Comparison of ENCODE assay signal across 1 cellular context in the genomic region with DNA sequence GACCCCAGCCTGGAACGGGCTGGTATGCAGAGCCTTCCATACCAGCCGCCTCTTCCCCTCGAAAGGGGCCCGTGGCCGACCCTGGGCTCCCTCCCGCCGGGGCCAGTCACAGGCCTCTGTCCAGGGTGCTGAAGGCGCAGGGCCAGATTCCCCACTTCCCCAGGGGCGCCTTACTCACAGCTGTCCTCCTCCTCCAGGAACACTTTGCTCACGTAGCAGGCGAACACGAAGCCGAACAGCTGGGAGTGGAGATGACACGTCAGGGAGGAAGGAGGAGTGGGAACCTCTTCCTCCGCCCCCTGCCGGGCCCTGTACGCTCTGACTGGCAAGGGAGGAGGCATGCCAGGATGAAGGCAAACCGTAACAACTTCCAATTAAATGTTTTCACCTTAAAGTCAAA.
TF ChIP-seq lines count a peak whose summit lies in the region.

No MANE protein-coding gene starts in this region.

TF ChIP-seq in K562, 482 proteins besides CTCF, POLR2A, EP300 and RAD21 (continued from another document and continues in another):
- TF ChIP-seq, protein P1, sequence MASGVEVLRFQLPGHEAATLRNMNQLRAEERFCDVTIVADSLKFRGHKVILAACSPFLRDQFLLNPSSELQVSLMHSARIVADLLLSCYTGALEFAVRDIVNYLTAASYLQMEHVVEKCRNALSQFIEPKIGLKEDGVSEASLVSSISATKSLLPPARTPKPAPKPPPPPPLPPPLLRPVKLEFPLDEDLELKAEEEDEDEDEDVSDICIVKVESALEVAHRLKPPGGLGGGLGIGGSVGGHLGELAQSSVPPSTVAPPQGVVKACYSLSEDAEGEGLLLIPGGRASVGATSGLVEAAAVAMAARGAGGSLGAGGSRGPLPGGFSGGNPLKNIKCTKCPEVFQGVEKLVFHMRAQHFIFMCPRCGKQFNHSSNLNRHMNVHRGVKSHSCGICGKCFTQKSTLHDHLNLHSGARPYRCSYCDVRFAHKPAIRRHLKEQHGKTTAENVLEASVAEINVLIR (CRISPR knock-in tag; IDR thresholded peaks at IDR 0.05) = no peak
- TF ChIP-seq, protein P2, sequence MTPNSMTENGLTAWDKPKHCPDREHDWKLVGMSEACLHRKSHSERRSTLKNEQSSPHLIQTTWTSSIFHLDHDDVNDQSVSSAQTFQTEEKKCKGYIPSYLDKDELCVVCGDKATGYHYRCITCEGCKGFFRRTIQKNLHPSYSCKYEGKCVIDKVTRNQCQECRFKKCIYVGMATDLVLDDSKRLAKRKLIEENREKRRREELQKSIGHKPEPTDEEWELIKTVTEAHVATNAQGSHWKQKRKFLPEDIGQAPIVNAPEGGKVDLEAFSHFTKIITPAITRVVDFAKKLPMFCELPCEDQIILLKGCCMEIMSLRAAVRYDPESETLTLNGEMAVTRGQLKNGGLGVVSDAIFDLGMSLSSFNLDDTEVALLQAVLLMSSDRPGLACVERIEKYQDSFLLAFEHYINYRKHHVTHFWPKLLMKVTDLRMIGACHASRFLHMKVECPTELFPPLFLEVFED (CRISPR knock-in tag; conservative IDR thresholded peaks at IDR 0.05) = no peak
- TF ChIP-seq ZNF445 (CRISPR knock-in tag; IDR thresholded peaks at IDR 0.05; ENCODE audit: low read depth) = no peak
- no peak for TF ChIP-seq ZKSCAN3 (CRISPR knock-in tag; IDR thresholded peaks at IDR 0.05)
- TF ChIP-seq ZNF644 (tag; IDR thresholded peaks at IDR 0.05; ENCODE audit: low read depth) = no peak
- no peak for TF ChIP-seq NFE2 (IDR thresholded peaks at IDR 0.05; ENCODE audit: low read depth)
- TF ChIP-seq, protein P3, sequence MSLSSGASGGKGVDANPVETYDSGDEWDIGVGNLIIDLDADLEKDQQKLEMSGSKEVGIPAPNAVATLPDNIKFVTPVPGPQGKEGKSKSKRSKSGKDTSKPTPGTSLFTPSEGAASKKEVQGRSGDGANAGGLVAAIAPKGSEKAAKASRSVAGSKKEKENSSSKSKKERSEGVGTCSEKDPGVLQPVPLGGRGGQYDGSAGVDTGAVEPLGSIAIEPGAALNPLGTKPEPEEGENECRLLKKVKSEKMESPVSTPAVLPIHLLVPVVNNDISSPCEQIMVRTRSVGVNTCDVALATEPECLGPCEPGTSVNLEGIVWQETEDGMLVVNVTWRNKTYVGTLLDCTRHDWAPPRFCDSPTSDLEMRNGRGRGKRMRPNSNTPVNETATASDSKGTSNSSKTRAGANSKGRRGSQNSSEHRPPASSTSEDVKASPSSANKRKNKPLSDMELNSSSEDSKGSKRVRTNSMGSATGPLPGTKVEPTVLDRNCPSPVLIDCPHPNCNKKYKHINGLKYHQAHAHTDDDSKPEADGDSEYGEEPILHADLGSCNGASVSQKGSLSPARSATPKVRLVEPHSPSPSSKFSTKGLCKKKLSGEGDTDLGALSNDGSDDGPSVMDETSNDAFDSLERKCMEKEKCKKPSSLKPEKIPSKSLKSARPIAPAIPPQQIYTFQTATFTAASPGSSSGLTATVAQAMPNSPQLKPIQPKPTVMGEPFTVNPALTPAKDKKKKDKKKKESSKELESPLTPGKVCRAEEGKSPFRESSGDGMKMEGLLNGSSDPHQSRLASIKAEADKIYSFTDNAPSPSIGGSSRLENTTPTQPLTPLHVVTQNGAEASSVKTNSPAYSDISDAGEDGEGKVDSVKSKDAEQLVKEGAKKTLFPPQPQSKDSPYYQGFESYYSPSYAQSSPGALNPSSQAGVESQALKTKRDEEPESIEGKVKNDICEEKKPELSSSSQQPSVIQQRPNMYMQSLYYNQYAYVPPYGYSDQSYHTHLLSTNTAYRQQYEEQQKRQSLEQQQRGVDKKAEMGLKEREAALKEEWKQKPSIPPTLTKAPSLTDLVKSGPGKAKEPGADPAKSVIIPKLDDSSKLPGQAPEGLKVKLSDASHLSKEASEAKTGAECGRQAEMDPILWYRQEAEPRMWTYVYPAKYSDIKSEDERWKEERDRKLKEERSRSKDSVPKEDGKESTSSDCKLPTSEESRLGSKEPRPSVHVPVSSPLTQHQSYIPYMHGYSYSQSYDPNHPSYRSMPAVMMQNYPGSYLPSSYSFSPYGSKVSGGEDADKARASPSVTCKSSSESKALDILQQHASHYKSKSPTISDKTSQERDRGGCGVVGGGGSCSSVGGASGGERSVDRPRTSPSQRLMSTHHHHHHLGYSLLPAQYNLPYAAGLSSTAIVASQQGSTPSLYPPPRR (CRISPR knock-in tag; IDR thresholded peaks at IDR 0.05; ENCODE audit: borderline replicate concordance) = 0 out of 2 replicates have a peak, but pooled peaks have one; percentile 19
- TF ChIP-seq, protein P4, sequence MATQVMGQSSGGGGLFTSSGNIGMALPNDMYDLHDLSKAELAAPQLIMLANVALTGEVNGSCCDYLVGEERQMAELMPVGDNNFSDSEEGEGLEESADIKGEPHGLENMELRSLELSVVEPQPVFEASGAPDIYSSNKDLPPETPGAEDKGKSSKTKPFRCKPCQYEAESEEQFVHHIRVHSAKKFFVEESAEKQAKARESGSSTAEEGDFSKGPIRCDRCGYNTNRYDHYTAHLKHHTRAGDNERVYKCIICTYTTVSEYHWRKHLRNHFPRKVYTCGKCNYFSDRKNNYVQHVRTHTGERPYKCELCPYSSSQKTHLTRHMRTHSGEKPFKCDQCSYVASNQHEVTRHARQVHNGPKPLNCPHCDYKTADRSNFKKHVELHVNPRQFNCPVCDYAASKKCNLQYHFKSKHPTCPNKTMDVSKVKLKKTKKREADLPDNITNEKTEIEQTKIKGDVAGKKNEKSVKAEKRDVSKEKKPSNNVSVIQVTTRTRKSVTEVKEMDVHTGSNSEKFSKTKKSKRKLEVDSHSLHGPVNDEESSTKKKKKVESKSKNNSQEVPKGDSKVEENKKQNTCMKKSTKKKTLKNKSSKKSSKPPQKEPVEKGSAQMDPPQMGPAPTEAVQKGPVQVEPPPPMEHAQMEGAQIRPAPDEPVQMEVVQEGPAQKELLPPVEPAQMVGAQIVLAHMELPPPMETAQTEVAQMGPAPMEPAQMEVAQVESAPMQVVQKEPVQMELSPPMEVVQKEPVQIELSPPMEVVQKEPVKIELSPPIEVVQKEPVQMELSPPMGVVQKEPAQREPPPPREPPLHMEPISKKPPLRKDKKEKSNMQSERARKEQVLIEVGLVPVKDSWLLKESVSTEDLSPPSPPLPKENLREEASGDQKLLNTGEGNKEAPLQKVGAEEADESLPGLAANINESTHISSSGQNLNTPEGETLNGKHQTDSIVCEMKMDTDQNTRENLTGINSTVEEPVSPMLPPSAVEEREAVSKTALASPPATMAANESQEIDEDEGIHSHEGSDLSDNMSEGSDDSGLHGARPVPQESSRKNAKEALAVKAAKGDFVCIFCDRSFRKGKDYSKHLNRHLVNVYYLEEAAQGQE (CRISPR knock-in tag; IDR thresholded peaks at IDR 0.05; ENCODE audit: low read depth) = peak; percentile 99
- no peak for TF ChIP-seq CBX2 (IDR thresholded peaks at IDR 0.05; ENCODE audit: insufficient read depth, low read length, poor library complexity, severe bottlenecking)
- no peak for TF ChIP-seq RBM15 (IDR thresholded peaks at IDR 0.05; ENCODE audit: insufficient read depth, low read length)
- TF ChIP-seq, protein P5, sequence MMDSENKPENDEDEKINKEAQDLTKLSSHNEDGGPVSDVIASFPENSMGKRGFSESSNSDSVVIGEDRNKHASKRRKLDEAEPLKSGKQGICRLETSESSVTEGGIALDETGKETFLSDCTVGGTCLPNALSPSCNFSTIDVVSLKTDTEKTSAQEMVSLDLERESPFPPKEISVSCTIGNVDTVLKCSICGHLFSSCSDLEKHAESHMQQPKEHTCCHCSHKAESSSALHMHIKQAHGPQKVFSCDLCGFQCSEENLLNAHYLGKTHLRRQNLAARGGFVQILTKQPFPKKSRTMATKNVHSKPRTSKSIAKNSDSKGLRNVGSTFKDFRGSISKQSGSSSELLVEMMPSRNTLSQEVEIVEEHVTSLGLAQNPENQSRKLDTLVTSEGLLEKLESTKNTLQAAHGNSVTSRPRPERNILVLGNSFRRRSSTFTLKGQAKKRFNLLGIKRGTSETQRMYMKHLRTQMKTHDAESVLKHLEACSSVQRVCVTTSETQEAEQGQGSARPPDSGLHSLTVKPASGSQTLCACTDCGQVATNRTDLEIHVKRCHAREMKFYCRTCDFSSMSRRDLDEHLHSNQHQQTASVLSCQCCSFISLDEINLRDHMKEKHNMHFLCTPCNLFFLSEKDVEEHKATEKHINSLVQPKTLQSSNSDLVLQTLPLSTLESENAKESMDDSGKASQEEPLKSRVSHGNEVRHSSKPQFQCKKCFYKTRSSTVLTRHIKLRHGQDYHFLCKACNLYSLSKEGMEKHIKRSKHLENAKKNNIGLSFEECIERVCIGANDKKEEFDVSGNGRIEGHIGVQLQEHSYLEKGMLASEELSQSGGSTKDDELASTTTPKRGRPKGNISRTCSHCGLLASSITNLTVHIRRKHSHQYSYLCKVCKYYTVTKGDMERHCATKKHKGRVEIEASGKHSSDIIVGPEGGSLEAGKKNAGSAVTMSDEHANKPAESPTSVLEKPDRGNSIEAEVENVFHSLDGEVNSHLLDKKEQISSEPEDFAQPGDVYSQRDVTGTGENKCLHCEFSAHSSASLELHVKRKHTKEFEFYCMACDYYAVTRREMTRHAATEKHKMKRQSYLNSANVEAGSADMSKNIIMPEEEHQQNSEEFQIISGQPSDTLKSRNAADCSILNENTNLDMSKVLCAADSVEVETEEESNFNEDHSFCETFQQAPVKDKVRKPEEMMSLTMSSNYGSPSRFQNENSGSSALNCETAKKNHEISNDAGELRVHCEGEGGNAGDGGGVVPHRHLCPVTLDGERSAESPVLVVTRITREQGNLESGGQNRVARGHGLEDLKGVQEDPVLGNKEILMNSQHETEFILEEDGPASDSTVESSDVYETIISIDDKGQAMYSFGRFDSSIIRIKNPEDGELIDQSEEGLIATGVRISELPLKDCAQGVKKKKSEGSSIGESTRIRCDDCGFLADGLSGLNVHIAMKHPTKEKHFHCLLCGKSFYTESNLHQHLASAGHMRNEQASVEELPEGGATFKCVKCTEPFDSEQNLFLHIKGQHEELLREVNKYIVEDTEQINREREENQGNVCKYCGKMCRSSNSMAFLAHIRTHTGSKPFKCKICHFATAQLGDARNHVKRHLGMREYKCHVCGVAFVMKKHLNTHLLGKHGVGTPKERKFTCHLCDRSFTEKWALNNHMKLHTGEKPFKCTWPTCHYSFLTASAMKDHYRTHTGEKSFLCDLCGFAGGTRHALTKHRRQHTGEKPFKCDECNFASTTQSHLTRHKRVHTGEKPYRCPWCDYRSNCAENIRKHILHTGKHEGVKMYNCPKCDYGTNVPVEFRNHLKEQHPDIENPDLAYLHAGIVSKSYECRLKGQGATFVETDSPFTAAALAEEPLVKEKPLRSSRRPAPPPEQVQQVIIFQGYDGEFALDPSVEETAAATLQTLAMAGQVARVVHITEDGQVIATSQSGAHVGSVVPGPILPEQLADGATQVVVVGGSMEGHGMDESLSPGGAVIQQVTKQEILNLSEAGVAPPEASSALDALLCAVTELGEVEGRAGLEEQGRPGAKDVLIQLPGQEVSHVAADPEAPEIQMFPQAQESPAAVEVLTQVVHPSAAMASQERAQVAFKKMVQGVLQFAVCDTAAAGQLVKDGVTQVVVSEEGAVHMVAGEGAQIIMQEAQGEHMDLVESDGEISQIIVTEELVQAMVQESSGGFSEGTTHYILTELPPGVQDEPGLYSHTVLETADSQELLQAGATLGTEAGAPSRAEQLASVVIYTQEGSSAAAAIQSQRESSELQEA (IDR thresholded peaks at IDR 0.05; ENCODE audit: low read depth) = no peak
- no peak for TF ChIP-seq PHB2 (IDR thresholded peaks at IDR 0.05; ENCODE audit: low read depth)
- TF ChIP-seq ZSCAN32 (CRISPR knock-in tag; IDR thresholded peaks at IDR 0.05) = no peak
- no peak for TF ChIP-seq KLF6 (CRISPR knock-in tag; IDR thresholded peaks at IDR 0.05; ENCODE audit: borderline replicate concordance)
- TF ChIP-seq FOXK2 (conservative IDR thresholded peaks at IDR 0.05 in 1 of 2, IDR thresholded peaks at IDR 0.05 in 1 of 2; ENCODE audit: low read depth in 2 of 2) = no peak
- peak; percentile 46; the same call in 1 of the 2 replicates for TF ChIP-seq NCOA6 (IDR thresholded peaks at IDR 0.05)
- TF ChIP-seq SIRT6 (IDR thresholded peaks at IDR 0.05; ENCODE audit: low read depth, low read length) = no peak
- TF ChIP-seq, protein P6, sequence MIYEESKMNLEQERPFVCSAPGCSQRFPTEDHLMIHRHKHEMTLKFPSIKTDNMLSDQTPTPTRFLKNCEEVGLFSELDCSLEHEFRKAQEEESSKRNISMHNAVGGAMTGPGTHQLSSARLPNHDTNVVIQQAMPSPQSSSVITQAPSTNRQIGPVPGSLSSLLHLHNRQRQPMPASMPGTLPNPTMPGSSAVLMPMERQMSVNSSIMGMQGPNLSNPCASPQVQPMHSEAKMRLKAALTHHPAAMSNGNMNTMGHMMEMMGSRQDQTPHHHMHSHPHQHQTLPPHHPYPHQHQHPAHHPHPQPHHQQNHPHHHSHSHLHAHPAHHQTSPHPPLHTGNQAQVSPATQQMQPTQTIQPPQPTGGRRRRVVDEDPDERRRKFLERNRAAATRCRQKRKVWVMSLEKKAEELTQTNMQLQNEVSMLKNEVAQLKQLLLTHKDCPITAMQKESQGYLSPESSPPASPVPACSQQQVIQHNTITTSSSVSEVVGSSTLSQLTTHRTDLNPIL (CRISPR knock-in tag; IDR thresholded peaks at IDR 0.05) = no peak
- TF ChIP-seq SRF (CRISPR knock-in tag; IDR thresholded peaks at IDR 0.05) = peak in 1 of 2 experiments; percentile 86; a peak in 2 of 4 replicates
- TF ChIP-seq HDAC1 (IDR thresholded peaks at IDR 0.05) = peak in 1 of 2 experiments; percentile 66; a peak in 2 of 4 replicates
- TF ChIP-seq SIX5 (IDR thresholded peaks at IDR 0.05; ENCODE audit: borderline replicate concordance in 1 of 2, insufficient read depth in 1 of 2, low read depth in 1 of 2, low read length in 2 of 2) = no peak
- no peak for TF ChIP-seq PTRF (tag; IDR thresholded peaks at IDR 0.05)
- TF ChIP-seq, protein P7, sequence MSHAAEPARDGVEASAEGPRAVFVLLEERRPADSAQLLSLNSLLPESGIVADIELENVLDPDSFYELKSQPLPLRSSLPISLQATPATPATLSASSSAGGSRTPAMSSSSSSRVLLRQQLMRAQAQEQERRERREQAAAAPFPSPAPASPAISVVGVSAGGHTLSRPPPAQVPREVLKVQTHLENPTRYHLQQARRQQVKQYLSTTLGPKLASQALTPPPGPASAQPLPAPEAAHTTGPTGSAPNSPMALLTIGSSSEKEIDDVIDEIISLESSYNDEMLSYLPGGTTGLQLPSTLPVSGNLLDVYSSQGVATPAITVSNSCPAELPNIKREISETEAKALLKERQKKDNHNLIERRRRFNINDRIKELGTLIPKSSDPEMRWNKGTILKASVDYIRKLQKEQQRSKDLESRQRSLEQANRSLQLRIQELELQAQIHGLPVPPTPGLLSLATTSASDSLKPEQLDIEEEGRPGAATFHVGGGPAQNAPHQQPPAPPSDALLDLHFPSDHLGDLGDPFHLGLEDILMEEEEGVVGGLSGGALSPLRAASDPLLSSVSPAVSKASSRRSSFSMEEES (CRISPR knock-in tag; IDR thresholded peaks at IDR 0.05) = no peak
- no peak for TF ChIP-seq SRSF3 (IDR thresholded peaks at IDR 0.05; ENCODE audit: insufficient read depth, low read length)
- no peak for TF ChIP-seq SIN3B (IDR thresholded peaks at IDR 0.05; ENCODE audit: low read depth)
- TF ChIP-seq COPS2 (conservative IDR thresholded peaks at IDR 0.05) = no peak
- TF ChIP-seq YY1 (IDR thresholded peaks at IDR 0.05; ENCODE audit: borderline replicate concordance in 1 of 3, control insufficient read depth in 1 of 3, extremely low read depth in 1 of 3, insufficient read depth in 3 of 3, insufficient read length in 1 of 3, insufficient replicate concordance in 2 of 3, low read depth in 1 of 3, low read length in 2 of 3) = peak in 1 of 3 experiments; percentile 36
- TF ChIP-seq, protein P8, sequence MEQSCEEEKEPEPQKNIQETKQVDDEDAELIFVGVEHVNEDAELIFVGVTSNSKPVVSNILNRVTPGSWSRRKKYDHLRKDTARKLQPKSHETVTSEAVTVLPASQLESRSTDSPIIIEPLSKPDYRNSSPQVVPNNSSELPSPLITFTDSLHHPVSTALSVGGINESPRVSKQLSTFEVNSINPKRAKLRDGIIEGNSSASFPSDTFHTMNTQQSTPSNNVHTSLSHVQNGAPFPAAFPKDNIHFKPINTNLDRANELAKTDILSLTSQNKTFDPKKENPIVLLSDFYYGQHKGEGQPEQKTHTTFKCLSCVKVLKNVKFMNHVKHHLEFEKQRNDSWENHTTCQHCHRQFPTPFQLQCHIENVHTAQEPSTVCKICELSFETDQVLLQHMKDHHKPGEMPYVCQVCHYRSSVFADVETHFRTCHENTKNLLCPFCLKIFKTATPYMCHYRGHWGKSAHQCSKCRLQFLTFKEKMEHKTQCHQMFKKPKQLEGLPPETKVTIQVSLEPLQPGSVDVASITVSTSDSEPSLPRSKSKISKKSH (CRISPR knock-in tag; IDR thresholded peaks at IDR 0.05) = no peak
